In the genomic region with DNA sequence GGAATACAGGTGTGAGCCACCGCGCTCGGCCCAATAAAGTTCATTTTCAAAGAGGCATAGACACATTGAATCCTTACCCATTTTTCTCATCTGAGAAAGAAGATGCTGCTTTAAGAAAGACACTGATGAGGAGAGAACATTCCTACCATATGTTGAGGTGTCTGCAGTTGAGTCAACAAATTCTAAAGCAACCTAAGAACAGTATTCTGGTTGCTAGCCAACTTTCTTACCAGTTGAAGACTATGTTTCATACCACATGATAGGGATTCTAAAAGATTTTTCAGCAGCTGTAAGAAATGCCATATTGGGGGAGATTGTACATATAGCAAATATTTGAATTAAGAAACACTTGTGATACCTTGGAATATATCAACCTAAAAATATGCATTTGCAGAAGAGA, we compare ENCODE assay signal across 21 cellular contexts.
"Had no signal": no experiment of that assay in that cellular context is flagged by ENCODE, and none has a peak within 500 bp of the region (broad histone marks: within the 10 kb centered on the region; RNA-seq: fewer than 3 reads in every experiment).

No MANE protein-coding gene starts in this region.

- H3K4me1 ChIP-seq: colonic mucosa, neural progenitor cell, psoas muscle had no signal

- H3K36me3 ChIP-seq: colonic mucosa, gastroesophageal sphincter, heart left ventricle, neural progenitor cell, upper lobe of left lung had no signal

- H3K9me3 ChIP-seq: colonic mucosa, gastroesophageal sphincter, mucosa of descending colon, psoas muscle, testis, upper lobe of left lung had no signal

- H3K4me3 ChIP-seq: colonic mucosa, gastroesophageal sphincter, heart left ventricle, mucosa of descending colon, neural progenitor cell, psoas muscle, testis, upper lobe of left lung had no signal

- H3K9ac ChIP-seq: neural progenitor cell had no signal

- DNase-seq: activated B cell treated with CpG ODN at 0.5 μM for 24 hours; activated CD4-positive, alpha-beta memory T cell treated with anti-CD3 and anti-CD28 coated beads, Interleukin-2, amount 10 ng/mL, durations not matched to agents 7 days and 5 days; activated CD4-positive, alpha-beta T cell treated with anti-CD3 and anti-CD28 coated beads for 4 hours; activated CD8-positive, alpha-beta memory T cell treated with anti-CD3 and anti-CD28 coated beads, Interleukin-2, amount 10 ng/mL, durations not matched to agents 7 days and 5 days; activated naive CD4-positive, alpha-beta T cell treated with anti-CD3 and anti-CD28 coated beads, Interleukin-2, amount 10 ng/mL, durations not matched to agents 7 days and 5 days; activated naive CD8-positive, alpha-beta T cell treated with anti-CD3 and anti-CD28 coated beads, Interleukin-2, amount 50 U/mL, for 24 hours; activated T-cell treated with anti-CD3 and anti-CD28 coated beads, Interleukin-2, amount 50 U/mL, for 24 hours; caudate nucleus; colonic mucosa; heart left ventricle; mucosa of descending colon; naive thymus-derived CD4-positive, alpha-beta T cell; psoas muscle; small intestine; stimulated activated CD4-positive, alpha-beta T cell treated with anti-CD3 and anti-CD28 coated beads, Interleukin-4, amount 100 ng/mL, for 24 hours; testis; upper lobe of left lung had no signal

- ATAC-seq: activated CD8-positive, alpha-beta memory T cell treated with anti-CD3 and anti-CD28 coated beads, Interleukin-2, amount 10 ng/mL, durations not matched to agents 7 days and 5 days; activated naive CD8-positive, alpha-beta T cell treated with anti-CD3 and anti-CD28 coated beads, Interleukin-2, amount 50 U/mL, for 24 hours; gastroesophageal sphincter; heart left ventricle; mucosa of descending colon; naive thymus-derived CD4-positive, alpha-beta T cell; psoas muscle; right cardiac atrium; stimulated activated effector memory CD8-positive, alpha-beta T cell treated with anti-CD3 and anti-CD28 coated beads, Interleukin-12 subunit alpha, Interleukin-12 subunit beta, amount 100 ng/mL, for 72 hours had no signal

- H3K27me3 ChIP-seq: colonic mucosa, gastroesophageal sphincter, heart left ventricle, neural progenitor cell, testis, upper lobe of left lung had no signal

- H2AFZ ChIP-seq: neural progenitor cell had no signal

- H3K27ac ChIP-seq: colonic mucosa, gastroesophageal sphincter, heart left ventricle, neural progenitor cell, psoas muscle, testis, upper lobe of left lung had no signal

- H3K4me2 ChIP-seq: neural progenitor cell had no signal
